ENCODE assay signal across 8 cellular contexts in genomic region chr19:12141405-12141736, GRCh38. TPM values are rescaled to one million over a fixed set of nuclear protein-coding genes. Genes with fewer than 3 reads are reported as not detected.
DNase-seq lines count a peak whose midpoint lies in the region; ATAC-seq and TF ChIP-seq lines count a peak whose summit lies in the region.

No MANE protein-coding gene starts in this region.

- peaks cover 24% of the 10 kb centered on the region for H3K9me3 Mint-ChIP-seq in activated naive CD4-positive, alpha-beta T cell treated with anti-CD3 and anti-CD28 coated beads, Interleukin-2, amount 10 ng/mL, durations not matched to agents 7 days and 5 days
- peaks cover 28% of the 10 kb centered on the region for H3K9me3 Mint-ChIP-seq in progenitor cell of endocrine pancreas (ENCODE audit: low read depth)

- peaks cover 8% of the 10 kb centered on the region for H3K9me3 ChIP-seq in RWPE2 (ENCODE audit: severe bottlenecking)

- CTCF ChIA-PET in activated naive CD4-positive, alpha-beta T cell treated with anti-CD3 and anti-CD28 coated beads, Interleukin-2, amount 10 ng/mL, durations not matched to agents 7 days and 5 days (lab: Charles Lee): interaction anchor here (1.0 to 3.4 kb wide), 9 partner anchors 18 to 344 kb away, joined by 3 to 45 read pairs (median 10); partner anchors contain the start of genes ZNF491 and ZNF700

- no peaks in the 10 kb centered on the region for H3K4me1 ChIP-seq in RWPE2 (ENCODE audit: insufficient read depth, poor library complexity, severe bottlenecking)

- no peaks in the 10 kb centered on the region for H3K27me3 ChIP-seq in RWPE2 (ENCODE audit: insufficient read depth, poor library complexity, severe bottlenecking)
- no peaks in the 10 kb centered on the region for H3K27me3 ChIP-seq in dorsolateral prefrontal cortex

- no peak for ATAC-seq in RWPE2 (ENCODE audit: low read depth)

- DNase-seq in activated naive CD4-positive, alpha-beta T cell treated with anti-CD3 and anti-CD28 coated beads, Interleukin-2, amount 10 ng/mL, durations not matched to agents 7 days and 5 days: no peak
- DNase-seq in activated naive CD4-positive, alpha-beta T cell treated with anti-CD3 and anti-CD28 coated beads, Interleukin-2, amount 50 U/mL, for 16 hours: no peak
- DNase-seq in RWPE2 (ENCODE audit: low spot score) (no peak), dorsolateral prefrontal cortex (no peak), progenitor cell of endocrine pancreas (ENCODE audit: low spot score, unreplicated experiment) (no peak), OCI-M2 (lab: John Stamatoyannopoulos, UW; ENCODE audit: unreplicated experiment) (no peak), RPMI8226 (no peak), GM10266 (ENCODE audit: extremely low spot score) (no peak)

- H3K4me3 ChIP-seq in RWPE2 (ENCODE audit: severe bottlenecking) (no peak overlapping the region), dorsolateral prefrontal cortex (peak overlapping the region in 33 of 59 donors; percentile 68 to 98 (median 87))

- H3K4me1 Mint-ChIP-seq in activated naive CD4-positive, alpha-beta T cell treated with anti-CD3 and anti-CD28 coated beads, Interleukin-2, amount 10 ng/mL, durations not matched to agents 7 days and 5 days: peaks cover 33% of the 10 kb centered on the region
- H3K4me1 Mint-ChIP-seq in progenitor cell of endocrine pancreas (ENCODE audit: low read depth): peaks cover 18% of the 10 kb centered on the region

- no peaks in the 10 kb centered on the region for H3K27me3 Mint-ChIP-seq in activated naive CD4-positive, alpha-beta T cell treated with anti-CD3 and anti-CD28 coated beads, Interleukin-2, amount 10 ng/mL, durations not matched to agents 7 days and 5 days
- H3K27me3 Mint-ChIP-seq in progenitor cell of endocrine pancreas: no peaks in the 10 kb centered on the region

- H3K4me3 Mint-ChIP-seq in activated naive CD4-positive, alpha-beta T cell treated with anti-CD3 and anti-CD28 coated beads, Interleukin-2, amount 10 ng/mL, durations not matched to agents 7 days and 5 days: peak overlapping the region; percentile 93
- H3K4me3 Mint-ChIP-seq in progenitor cell of endocrine pancreas (ENCODE audit: low read depth): no peak overlapping the region

- TF ChIP-seq CTCF in RWPE2 (IDR thresholded peaks at IDR 0.05; ENCODE audit: poor library complexity, severe bottlenecking): peak; percentile 70
- peak in 12 of 56 donors; percentile 3 to 34 (median 21) for TF ChIP-seq CTCF in dorsolateral prefrontal cortex (IDR thresholded peaks at IDR 0.05 in 54 of 56, conservative IDR thresholded peaks at IDR 0.05 in 2 of 56; ENCODE audit: low read depth in 1 of 56, partially characterized antibody in 56 of 56)
- TF ChIP-seq CTCF in progenitor cell of endocrine pancreas (IDR thresholded peaks at IDR 0.05; ENCODE audit: unreplicated experiment): no peak
- no peak for TF ChIP-seq CTCF in GM10266 (IDR thresholded peaks at IDR 0.05; ENCODE audit: control insufficient read depth, insufficient read depth, low read depth, missing control alignments)

- H3K27ac Mint-ChIP-seq in activated naive CD4-positive, alpha-beta T cell treated with anti-CD3 and anti-CD28 coated beads, Interleukin-2, amount 10 ng/mL, durations not matched to agents 7 days and 5 days: no peak overlapping the region
- peak overlapping the region; percentile 100 for H3K27ac Mint-ChIP-seq in progenitor cell of endocrine pancreas

- H3K36me3 Mint-ChIP-seq in activated naive CD4-positive, alpha-beta T cell treated with anti-CD3 and anti-CD28 coated beads, Interleukin-2, amount 10 ng/mL, durations not matched to agents 7 days and 5 days: peaks cover 36% of the 10 kb centered on the region
- H3K36me3 Mint-ChIP-seq in progenitor cell of endocrine pancreas (ENCODE audit: insufficient read depth): peaks cover 59% of the 10 kb centered on the region

- no peak overlapping the region for H3K27ac ChIP-seq in RWPE2 (ENCODE audit: poor library complexity, severe bottlenecking)
- H3K27ac ChIP-seq in dorsolateral prefrontal cortex: peak overlapping the region in 8 of 59 donors; percentile 29 to 86 (median 62)

- H3K36me3 ChIP-seq in RWPE2 (ENCODE audit: low read depth): peaks cover 35% of the 10 kb centered on the region

- intact Hi-C loops in dorsolateral prefrontal cortex (cut with DNase I): loop anchor here (1.0 to 10.0 kb wide), 11 partner anchors 49 to 467 kb away; partner anchors contain the start of genes ZNF491 (in 1 of the 2), ZNF763 (in 1 of the 2) and ZNF844 (in 1 of the 2)

RNA-seq across cellular contexts. Expression of gene ZNF20, which starts 1.2 kb away (rescaled TPM):
- total RNA-seq in dorsolateral prefrontal cortex: 1 to 10 TPM in 113 of 120 experiments, under 1 TPM in 6, not detected in 1; 0.81 to 9.8 (median 3.0) TPM
- 9.9 and 12.1 TPM in 2 replicates for total RNA-seq in progenitor cell of endocrine pancreas

RNA-seq across cellular contexts. Expression of gene ZNF625, which starts 15.2 kb away (rescaled TPM):
- 10 to 100 TPM in 29 of 120 experiments, 1 to 10 TPM in 91; 3.4 to 13.4 (median 8.8) TPM for total RNA-seq in dorsolateral prefrontal cortex
- total RNA-seq in progenitor cell of endocrine pancreas: 28.0 and 29.7 TPM in 2 replicates

RNA-seq across cellular contexts. Expression of gene ZNF136, which starts 21.5 kb away (rescaled TPM):
- total RNA-seq in dorsolateral prefrontal cortex: 10 to 100 TPM in 99 of 120 experiments, 1 to 10 TPM in 21; 5.2 to 18.6 (median 12.9) TPM
- total RNA-seq in progenitor cell of endocrine pancreas: 15.3 and 15.6 TPM in 2 replicates
